Comparison of ENCODE assay signal across 9 cellular contexts in the genomic region with DNA sequence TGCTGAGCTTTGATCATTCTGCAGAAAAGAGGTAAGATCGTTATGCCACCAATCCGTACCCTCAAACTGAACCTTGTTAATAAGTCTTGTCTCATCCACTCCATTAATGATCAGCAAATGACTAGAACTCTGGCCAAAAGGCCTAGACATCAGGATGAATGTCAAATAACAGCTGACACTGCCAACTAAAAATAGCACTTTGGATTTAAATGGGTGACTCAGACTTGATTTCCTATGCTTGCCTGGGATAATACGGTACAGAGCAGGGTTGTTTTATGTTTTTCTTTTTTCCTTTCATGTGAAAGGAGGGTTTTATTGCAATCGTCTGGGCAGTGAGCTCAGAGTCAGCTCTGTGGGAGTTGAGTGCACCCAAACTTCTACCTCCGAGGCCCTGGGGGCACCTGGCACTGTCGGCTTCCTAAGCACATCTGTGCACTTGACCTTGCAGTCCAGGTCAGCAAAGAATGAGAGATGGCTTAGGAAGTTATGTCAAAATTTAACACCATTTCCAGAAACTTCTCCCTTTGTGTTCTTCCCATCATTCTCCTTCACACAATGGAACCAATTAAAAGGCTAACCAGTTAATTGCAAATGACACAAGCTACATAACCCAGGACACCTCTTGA.
DNase-seq lines count a peak whose midpoint lies in the region; ATAC-seq and TF ChIP-seq lines count a peak whose summit lies in the region.
"Had no signal": no experiment of that assay in that cellular context is flagged by ENCODE, and none has a peak within 500 bp of the region (broad histone marks: within the 10 kb centered on the region; RNA-seq: fewer than 3 reads in every experiment).

No MANE protein-coding gene starts in this region.

- POLR2A ChIA-PET in GM10248 (lab: Yijun Ruan, JAX) = no interaction called here

- DNase-seq in AG08396 (ENCODE audit: low spot score) (peak; percentile 33), RKO (ENCODE audit: low spot score) (peak; percentile 19), fibroblast of gingiva (ENCODE audit: low read depth) (peak; percentile 45), myocyte (ENCODE audit: low read depth) (peak; percentile 82), GM10248 (ENCODE audit: extremely low spot score) (no peak), NCI-H2107 treated with DMSO at 0.1 percent for 48 hours (lab: John Stamatoyannopoulos, UW; ENCODE audit: unreplicated experiment) (no peak)
- no peak for DNase-seq in stimulated activated naive CD8-positive, alpha-beta T cell treated with anti-CD3 and anti-CD28 coated beads, Interleukin-15, Interleukin-2, amounts not matched to agents 100 U/mL and 50 U/mL, for 24 hours
- DNase-seq: natural killer cell had no signal

- TF ChIP-seq CTCF in GM10248 (IDR thresholded peaks at IDR 0.05; ENCODE audit: control extremely low read depth, extremely low read depth, low read depth, missing control alignments) = no peak

- CTCF ChIA-PET in GM10248 (lab: Yijun Ruan, JAX) = no interaction called here

- ATAC-seq in GM19023 (IDR thresholded peaks at IDR 0.05; ENCODE audit: unreplicated experiment) = no peak
- no peak for ATAC-seq in stimulated activated naive CD8-positive, alpha-beta T cell treated with anti-CD3 and anti-CD28 coated beads, Interleukin-15, Interleukin-2, amounts not matched to agents 100 U/mL and 50 U/mL, for 24 hours
- ATAC-seq: natural killer cell had no signal

Comparison
In these comparisons a context has a peak if more than half of its experiments do, and no peak if none do; other contexts are left out.
1. DNase-seq: peak in AG08396 (single experiment), RKO (single experiment), fibroblast of gingiva (single experiment) and myocyte (single experiment); none in GM10248 (single experiment), stimulated activated naive CD8-positive, alpha-beta T cell treated with anti-CD3 and anti-CD28 coated beads, Interleukin-15, Interleukin-2, amounts not matched to agents 100 U/mL and 50 U/mL, for 24 hours (single experiment) and NCI-H2107 treated with DMSO at 0.1 percent for 48 hours (single experiment).